In genomic region chr17:49414622-49415350, GRCh38 we compare ENCODE assay signal across 8 cellular contexts. TPM values are rescaled to one million over a fixed set of nuclear protein-coding genes. Genes with fewer than 3 reads are reported as not detected.
DNase-seq lines count a peak whose midpoint lies in the region; ATAC-seq and TF ChIP-seq lines count a peak whose summit lies in the region.

PHB1 (minus strand) TSS chr17:49414882; CDS start chr17:49413264, 1,618 bp downstream.

- H3K27me3 ChIP-seq in right atrium auricular region (no peaks in the 10 kb centered on the region), uterus (no peaks in the 10 kb centered on the region)

- TF ChIP-seq CTCF in right atrium auricular region (IDR thresholded peaks at IDR 0.05) (no peak), uterus (IDR thresholded peaks at IDR 0.05) (no peak)

- peaks cover 33% of the 10 kb centered on the region for H3K36me3 ChIP-seq in right atrium auricular region
- H3K36me3 ChIP-seq in uterus = no peaks in the 10 kb centered on the region

- peak in 1 of 2 donors; percentile 21 for TF ChIP-seq POLR2A in uterus (IDR thresholded peaks at IDR 0.05)

- H3K4me3 ChIP-seq in right atrium auricular region = peak within 1 kb of the TSS; percentile 76 to 96
- peak within 1 kb of the TSS; percentile 95 to 99 for H3K4me3 ChIP-seq in uterus

- peak within 1 kb of the TSS; percentile 36 to 59 for H3K27ac ChIP-seq in right atrium auricular region
- H3K27ac ChIP-seq in uterus = peak within 1 kb of the TSS; percentile 46 to 69

- intact Hi-C loops in uterus (cut with DNase I; ENCODE audit: low total_unique reads) = no loop called here

- H3K9me3 ChIP-seq in right atrium auricular region (no peaks in the 10 kb centered on the region), uterus (no peaks in the 10 kb centered on the region)

- ATAC-seq in GM18498 (IDR thresholded peaks at IDR 0.05; ENCODE audit: unreplicated experiment) = peak; percentile 99
- ATAC-seq in HG02938 (IDR thresholded peaks at IDR 0.05; ENCODE audit: unreplicated experiment) = peak; percentile 92

- peaks cover 0 to 16% of the 10 kb centered on the region in 2 donors for H3K4me1 ChIP-seq in right atrium auricular region
- peaks cover 0 to 8% of the 10 kb centered on the region in 2 donors for H3K4me1 ChIP-seq in uterus

- DNase-seq in NCI-H187 (lab: John Stamatoyannopoulos, UW) (peak; percentile 93 to 96), T-helper 2 cell (peak; percentile 76 to 97 (median 93)), anterior cingulate cortex (lab: John Stamatoyannopoulos, UW) (peak; percentile 47 to 98 (median 94)), right atrium auricular region (ENCODE audit: low spot score) (peak; percentile 96), pulmonary artery endothelial cell (ENCODE audit: low read depth, low spot score) (peak; percentile 94), uterus (peak; percentile 96 to 97)

RNA-seq across cellular contexts. Expression of gene PHB1, which starts in this region (rescaled TPM):
- 100 to 1,000 TPM; 108 to 123 TPM for total RNA-seq in right atrium auricular region
- 199 and 236 TPM in 2 replicates for total RNA-seq in pulmonary artery endothelial cell
- 10 to 100 TPM; 63.5 to 98.4 (median 79.6) TPM for total RNA-seq in uterus

Comparison
In these comparisons a context has a peak if more than half of its experiments do, and no peak if none do; other contexts are left out.
1. Peak in every context shown above with its lines: DNase-seq, ATAC-seq, H3K4me3 ChIP-seq and H3K27ac ChIP-seq.